Comparison of ENCODE assay signal across 8 cellular contexts in genomic region chr19:1239796-1240737, GRCh38. TPM values are rescaled to one million over a fixed set of nuclear protein-coding genes. Genes with fewer than 3 reads are reported as not detected.
DNase-seq lines count a peak whose midpoint lies in the region; ATAC-seq, FAIRE-seq and TF ChIP-seq lines count a peak whose summit lies in the region.

No MANE protein-coding gene starts in this region.

- peak; percentile 31 for ATAC-seq in GM21528 (IDR thresholded peaks at IDR 0.05; ENCODE audit: low FRiP score, unreplicated experiment)

- peak overlapping the region; percentile 65 for H3K9ac ChIP-seq in astrocyte (ENCODE audit: low read length)

- peaks cover 48% of the 10 kb centered on the region for H4K20me1 ChIP-seq in astrocyte (ENCODE audit: insufficient read depth, low read length)
- H4K20me1 ChIP-seq in hepatocyte (ENCODE audit: insufficient read depth, poor library complexity, severe bottlenecking): no peaks in the 10 kb centered on the region

- peaks cover 46% of the 10 kb centered on the region for H3K4me1 ChIP-seq in astrocyte (ENCODE audit: insufficient read depth, low read length)
- H3K4me1 ChIP-seq in hepatocyte (ENCODE audit: insufficient read depth): peaks cover 35% of the 10 kb centered on the region
- peaks cover 61% of the 10 kb centered on the region for H3K4me1 ChIP-seq in vagina

- H3K27me3 ChIP-seq in astrocyte (ENCODE audit: insufficient read depth, low read length): no peaks in the 10 kb centered on the region
- no peaks in the 10 kb centered on the region for H3K27me3 ChIP-seq in hepatocyte
- H3K27me3 ChIP-seq in vagina: no peaks in the 10 kb centered on the region

- H3K4me2 ChIP-seq in astrocyte (ENCODE audit: low read length) (peak overlapping the region; percentile 98), hepatocyte (peak overlapping the region; percentile 97)

- intact Hi-C loops in CD14-positive monocyte (cut with micrococcal nuclease): loop anchor here (5.0 to 10.0 kb wide), 5 partner anchors 38 to 375 kb away; partner anchors contain the start of genes ARID3A (in 1 of the 2) and GPX4 (in 1 of the 2)
- intact Hi-C loops in vagina (cut with DNase I): loop anchor here (5.0 to 10.0 kb wide), 2 partner anchors 128 to 315 kb away; partner anchors contain the start of gene ARID3A

- WGBS in hepatocyte (ENCODE audit: low lambda C conversion rate, missing lambda C conversion rate): 15% methylated on average over 59 of the region's 84 CpGs

- H3K4me3 Mint-ChIP-seq in CD14-positive monocyte (peak overlapping the region; percentile 77 to 89), astrocyte (ENCODE audit: unreplicated experiment) (no peak overlapping the region)

- H3K36me3 ChIP-seq in astrocyte (ENCODE audit: insufficient read depth, low read length) (no peaks in the 10 kb centered on the region), hepatocyte (replicated peaks; ENCODE audit: insufficient read depth, low read depth) (no peaks in the 10 kb centered on the region), vagina (no peaks in the 10 kb centered on the region)

- no peak for FAIRE-seq in astrocyte (lab: Jason Lieb, UNC)

- H3K27ac Mint-ChIP-seq in CD14-positive monocyte (peak overlapping the region in 4 of 7 donors; percentile 54 to 96 (median 68)), astrocyte (ENCODE audit: unreplicated experiment) (no peak overlapping the region)

- DNase-seq in CD14-positive monocyte (ENCODE audit: low spot score): peak; percentile 92
- DNase-seq in NCI-H146 treated with DMSO at 0.1 percent for 48 hours (lab: John Stamatoyannopoulos, UW; ENCODE audit: unreplicated experiment): peak; percentile 43
- peak; percentile 95 for DNase-seq in T1000 (lab: John Stamatoyannopoulos, UW)
- DNase-seq in astrocyte (ENCODE audit: low read depth): peak; percentile 76
- DNase-seq in hepatocyte (ENCODE audit: low spot score): peak; percentile 98
- peak; percentile 96 for DNase-seq in retina
- DNase-seq in vagina (ENCODE audit: extremely low spot score in 2 of 2): no peak

- H3K4me3 ChIP-seq in astrocyte (ENCODE audit: insufficient read depth, low read depth, low read length) (no peak overlapping the region), hepatocyte (peak overlapping the region; percentile 42), vagina (peak overlapping the region; percentile 30 to 70)

- H3K36me3 Mint-ChIP-seq in CD14-positive monocyte: peaks cover 3 to 11% of the 10 kb centered on the region in 2 donors
- H3K36me3 Mint-ChIP-seq in astrocyte (ENCODE audit: low read depth, unreplicated experiment): no peaks in the 10 kb centered on the region

- peak; percentile 98 for TF ChIP-seq CTCF in CD14-positive monocyte (IDR thresholded peaks at IDR 0.05)
- TF ChIP-seq CTCF in astrocyte (IDR thresholded peaks at IDR 0.05; ENCODE audit: insufficient read depth, low read depth, low read length): peak; percentile 45
- peak; percentile 87 for TF ChIP-seq CTCF in hepatocyte (IDR thresholded peaks at IDR 0.05; ENCODE audit: poor library complexity)
- peak; percentile 90 to 96 (median 94) for TF ChIP-seq CTCF in vagina (IDR thresholded peaks at IDR 0.05)

- H3K9me2 ChIP-seq in hepatocyte (replicated peaks; ENCODE audit: insufficient read depth): no peaks in the 10 kb centered on the region

- H3K9me3 Mint-ChIP-seq in CD14-positive monocyte (peaks cover 0 to 12% (median 0%) of the 10 kb centered on the region in 7 donors), astrocyte (ENCODE audit: unreplicated experiment) (no peaks in the 10 kb centered on the region)

- H3K9me3 ChIP-seq in astrocyte (ENCODE audit: insufficient read depth, low read depth, low read length): no peaks in the 10 kb centered on the region
- no peaks in the 10 kb centered on the region for H3K9me3 ChIP-seq in hepatocyte (ENCODE audit: low read depth)
- H3K9me3 ChIP-seq in vagina: no peaks in the 10 kb centered on the region

- TF ChIP-seq POLR2A in vagina (IDR thresholded peaks at IDR 0.05): peak in 1 of 2 donors; percentile 48

- H3K79me2 ChIP-seq in astrocyte (ENCODE audit: insufficient read depth, low read length): peaks cover 35% of the 10 kb centered on the region
- peaks cover 25% of the 10 kb centered on the region for H3K79me2 ChIP-seq in hepatocyte

- H3K4me1 Mint-ChIP-seq in CD14-positive monocyte (peaks cover 45% of the 10 kb centered on the region), astrocyte (ENCODE audit: low read depth, unreplicated experiment) (peaks cover 5% of the 10 kb centered on the region)

- H2AFZ ChIP-seq in astrocyte (ENCODE audit: low read depth, low read length) (peak overlapping the region; percentile 56), hepatocyte (peak overlapping the region; percentile 57)

- peak overlapping the region; percentile 55 for H3K27ac ChIP-seq in astrocyte (ENCODE audit: low read depth, low read length)
- peak overlapping the region; percentile 91 for H3K27ac ChIP-seq in hepatocyte
- peak overlapping the region; percentile 97 for H3K27ac ChIP-seq in vagina

- H3K27me3 Mint-ChIP-seq in CD14-positive monocyte (ENCODE audit: low read depth in 3 of 3) (peaks cover 28 to 47% (median 40%) of the 10 kb centered on the region in 3 donors), astrocyte (ENCODE audit: low read depth, unreplicated experiment) (no peaks in the 10 kb centered on the region)

RNA-seq across cellular contexts. Expression of gene ATP5F1D, which starts 1.5 kb away (rescaled TPM):
- polyA plus RNA-seq in CD14-positive monocyte (100 to 1,000 TPM; 143 to 160 TPM), hepatocyte (291 and 297 TPM in 2 replicates)
- total RNA-seq in astrocyte (154 and 170 TPM in 2 replicates), hepatocyte (54.0 and 64.1 TPM in 2 replicates), vagina (154 TPM)

RNA-seq across cellular contexts. Expression of gene CBARP, which starts 2.3 kb away (rescaled TPM):
- polyA plus RNA-seq in CD14-positive monocyte (not detected), hepatocyte (7.1 and 10.7 TPM in 2 replicates)
- total RNA-seq in astrocyte (18.8 and 19.8 TPM in 2 replicates), hepatocyte (1.1 and 4.2 TPM in 2 replicates), vagina (3.9 TPM)

RNA-seq across cellular contexts. Expression of gene MIDN, which starts 8.3 kb away (rescaled TPM):
- polyA plus RNA-seq in CD14-positive monocyte (10 to 100 TPM in 1 of 2 donors, 1 to 10 TPM in 1; 5.6 to 11.0 TPM), hepatocyte (94.6 and 98.4 TPM in 2 replicates)
- total RNA-seq in astrocyte (119 and 141 TPM in 2 replicates), hepatocyte (28.7 and 30.1 TPM in 2 replicates), vagina (170 TPM)

RNA-seq across cellular contexts. Expression of gene CIRBP, which starts 29.1 kb away (rescaled TPM):
- 10 to 100 TPM; 39.6 to 51.1 TPM for polyA plus RNA-seq in CD14-positive monocyte
- total RNA-seq in astrocyte: 184 and 215 TPM in 2 replicates
- total RNA-seq in hepatocyte: 212 and 361 TPM in 2 replicates
- polyA plus RNA-seq in hepatocyte: 202 and 261 TPM in 2 replicates
- total RNA-seq in vagina: 192 TPM

RNA-seq across cellular contexts. Expression of gene STK11, which starts 34.5 kb away (rescaled TPM):
- 10 to 100 TPM in 1 of 2 donors, 1 to 10 TPM in 1; 6.2 to 15.4 TPM for polyA plus RNA-seq in CD14-positive monocyte
- 61.6 and 67.9 TPM in 2 replicates for total RNA-seq in astrocyte
- 48.9 and 53.3 TPM in 2 replicates for total RNA-seq in hepatocyte
- 73.8 and 76.6 TPM in 2 replicates for polyA plus RNA-seq in hepatocyte
- 54.5 TPM for total RNA-seq in vagina

Comparison
In these comparisons a context has a peak if more than half of its experiments do, and no peak if none do; other contexts are left out.
1. DNase-seq: peak in CD14-positive monocyte (single experiment), NCI-H146 treated with DMSO at 0.1 percent for 48 hours (single experiment), T1000 (single experiment), astrocyte (single experiment), hepatocyte (single experiment) and retina (single experiment); none in vagina (0 of 2).
2. CTCF ChIP-seq: peak in every context shown above with its lines; median percentile 98 in CD14-positive monocyte; 94 in vagina; 87 in hepatocyte; 45 in astrocyte.
3. Peak in every context shown above with its lines, with median percentiles within 50 percentile points of each other: H3K27ac ChIP-seq.